Comparison of ENCODE assay signal across 11 cellular contexts in genomic region chr5:77518304-77518703, GRCh38. TPM values are rescaled to one million over a fixed set of nuclear protein-coding genes. Genes with fewer than 3 reads are reported as not detected.
DNase-seq lines count a peak whose midpoint lies in the region; ATAC-seq and TF ChIP-seq lines count a peak whose summit lies in the region.
"Had no signal": no experiment of that assay in that cellular context is flagged by ENCODE, and none has a peak within 500 bp of the region (broad histone marks: within the 10 kb centered on the region; RNA-seq: fewer than 3 reads in every experiment).

No MANE protein-coding gene starts in this region.

- H3K4me3 Mint-ChIP-seq in Caco-2 (ENCODE audit: unreplicated experiment) = no peak overlapping the region
- H3K4me3 Mint-ChIP-seq: naive B cell had no signal

- no peaks in the 10 kb centered on the region for H3K27me3 ChIP-seq in Caco-2 (replicated peaks; ENCODE audit: control insufficient read depth, insufficient read depth, low read length)
- H3K27me3 ChIP-seq in HAP-1 (ENCODE audit: low read depth) = no peaks in the 10 kb centered on the region
- H3K27me3 ChIP-seq in NT2/D1 (ENCODE audit: insufficient read depth, insufficient read length) = no peaks in the 10 kb centered on the region

- BruUV-seq in Caco-2 (replicated peaks; lab: Mats Ljungman, UMichigan) = no TSS peak

- peaks cover 12% of the 10 kb centered on the region for H3K27me3 Mint-ChIP-seq in Caco-2 (ENCODE audit: insufficient read depth, unreplicated experiment)

- H3K36me3 Mint-ChIP-seq in Caco-2 (ENCODE audit: insufficient read depth, unreplicated experiment) = no peaks in the 10 kb centered on the region
- H3K36me3 Mint-ChIP-seq: naive B cell had no signal

- no peak overlapping the region for H3K9ac ChIP-seq in NT2/D1 (ENCODE audit: insufficient read length, low read depth)

- DNase-seq in Caco-2 (no peak), HAP-1 (ENCODE audit: low spot score in 2 of 2) (peak; percentile 7 to 44), NT2/D1 (ENCODE audit: low read depth, low spot score) (peak; percentile 13), fibroblast of pulmonary artery (ENCODE audit: low read depth) (peak; percentile 20), cortex of kidney (lab: John Stamatoyannopoulos, UW) (no peak)
- DNase-seq: activated CD4-positive, alpha-beta T cell treated with anti-CD3 and anti-CD28 coated beads for 1 hour; effector CD4-positive, alpha-beta T cell; naive B cell had no signal

- intact Hi-C loops in Caco-2 (cut with micrococcal nuclease; ENCODE audit: unreplicated experiment) = loop anchor here (1.0 kb wide), 1 partner anchor 490 kb away; no protein-coding TSS in a partner anchor

- H3K27ac Mint-ChIP-seq in Caco-2 (ENCODE audit: unreplicated experiment) = no peak overlapping the region
- H3K27ac Mint-ChIP-seq: naive B cell had no signal

- no peaks in the 10 kb centered on the region for H3K9me3 ChIP-seq in Caco-2
- no peaks in the 10 kb centered on the region for H3K9me3 ChIP-seq in HAP-1
- no peaks in the 10 kb centered on the region for H3K9me3 ChIP-seq in NT2/D1 (ENCODE audit: insufficient read depth, low read length)

- no peak for ATAC-seq in HG02852 (IDR thresholded peaks at IDR 0.05; ENCODE audit: unreplicated experiment)
- ATAC-seq in GM18868 (IDR thresholded peaks at IDR 0.05; ENCODE audit: unreplicated experiment) = no peak
- no peak for ATAC-seq in GM19463 (IDR thresholded peaks at IDR 0.05; ENCODE audit: unreplicated experiment)

- no peaks in the 10 kb centered on the region for H3K9me3 Mint-ChIP-seq in Caco-2 (ENCODE audit: unreplicated experiment)
- H3K9me3 Mint-ChIP-seq: naive B cell had no signal

- TF ChIP-seq CTCF in Caco-2 (IDR thresholded peaks at IDR 0.05; ENCODE audit: insufficient read depth in 1 of 2, low read depth in 1 of 2, low read length in 1 of 2, severe bottlenecking in 1 of 2, unreplicated experiment in 1 of 2) = peak; percentile 33 to 51
- TF ChIP-seq CTCF in fibroblast of pulmonary artery (IDR thresholded peaks at IDR 0.05; ENCODE audit: low read length, missing control alignments) = peak; percentile 15

- no peaks in the 10 kb centered on the region for H3K4me1 Mint-ChIP-seq in Caco-2 (ENCODE audit: low read depth, unreplicated experiment)
- H3K4me1 Mint-ChIP-seq: naive B cell had no signal

- H3K4me1 ChIP-seq in Caco-2 (no peaks in the 10 kb centered on the region), HAP-1 (no peaks in the 10 kb centered on the region), NT2/D1 (ENCODE audit: insufficient read depth, insufficient read length) (no peaks in the 10 kb centered on the region)

- in situ Hi-C loops in HAP-1 (cut with MboI; ENCODE audit: low sequenced_read_pairs) = no loop called here

- H3K36me3 ChIP-seq in Caco-2 (ENCODE audit: control insufficient read depth, insufficient read depth, low read length) (no peaks in the 10 kb centered on the region), HAP-1 (replicated peaks) (no peaks in the 10 kb centered on the region), NT2/D1 (ENCODE audit: insufficient read depth, insufficient read length, low read length) (no peaks in the 10 kb centered on the region)

- CTCF ChIA-PET in Caco-2 (lab: Charles Lee) = no interaction called here

- no peak overlapping the region for H3K4me3 ChIP-seq in Caco-2 (ENCODE audit: low read depth, low read length)
- no peak overlapping the region for H3K4me3 ChIP-seq in HAP-1
- H3K4me3 ChIP-seq in NT2/D1 (ENCODE audit: insufficient read length, low read depth) = no peak overlapping the region
- H3K4me3 ChIP-seq in fibroblast of pulmonary artery (replicated peaks; ENCODE audit: low read depth, low read length) = no peak overlapping the region

- POLR2A ChIA-PET in Caco-2 (lab: Charles Lee) = no interaction called here

RNA-seq across cellular contexts. Expression of gene WDR41, which starts 26.2 kb away (rescaled TPM):
- 64.1 and 66.2 TPM in 2 replicates for total RNA-seq in Caco-2 (2022)

Comparison
In these comparisons a context has a peak if more than half of its experiments do, and no peak if none do; other contexts are left out.
1. DNase-seq: peak in HAP-1 (2 of 2), NT2/D1 (single experiment) and fibroblast of pulmonary artery (single experiment); none in Caco-2 (0 of 2) and cortex of kidney (single experiment).